In the genomic region with DNA sequence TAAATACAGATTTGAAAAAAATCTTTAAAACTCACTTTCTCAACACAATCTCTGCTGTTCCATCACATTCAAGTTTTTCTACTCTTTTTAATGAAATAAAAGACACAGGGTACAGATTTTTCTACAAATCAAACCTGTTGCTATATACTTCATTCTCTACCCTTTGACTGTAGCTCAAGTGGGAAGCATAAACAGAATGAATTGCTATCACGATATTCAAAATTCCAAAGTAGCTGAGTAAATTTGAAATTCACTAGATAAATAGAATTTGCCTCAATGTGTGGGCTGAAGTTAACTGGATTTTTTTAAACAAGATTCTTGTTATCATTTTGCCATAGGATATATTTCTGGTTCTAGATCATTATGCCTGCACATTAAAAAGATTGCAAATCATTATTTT, we compare ENCODE assay signal across 22 cellular contexts.
DNase-seq lines count a peak whose midpoint lies in the region; ATAC-seq and TF ChIP-seq lines count a peak whose summit lies in the region.
"Had no signal": no experiment of that assay in that cellular context is flagged by ENCODE, and none has a peak within 500 bp of the region (broad histone marks: within the 10 kb centered on the region; RNA-seq: fewer than 3 reads in every experiment).

No MANE protein-coding gene starts in this region.

- no peaks in the 10 kb centered on the region for H4K20me1 ChIP-seq in fibroblast of lung (ENCODE audit: control insufficient read depth, extremely low read depth, insufficient read depth, low read length)

- DNase-seq in left ventricle myocardium inferior (no peak), heart right ventricle (no peak), fibroblast of lung (ENCODE audit: low read depth in 2 of 2) (peak in 1 of 2 donors; percentile 45), endothelial cell (ENCODE audit: low spot score) (no peak), GDM1 (lab: John Stamatoyannopoulos, UW) (no peak), tibial artery (no peak)
- no peak for DNase-seq in activated naive CD4-positive, alpha-beta T cell treated with anti-CD3 and anti-CD28 coated beads for 36 hours
- DNase-seq: 8988T; BE2C; Caco-2; CD4-positive, CD25-positive, alpha-beta regulatory T cell; DMS153; GOT3; Kasumi-1; NCI-H1105; NCI-H1694; NCI-H2081 treated with DMSO at 0.1 percent for 48 hours; NCI-H510A; NCI-H774; Right ventricle myocardium superior had no signal

- H3K27me3 Mint-ChIP-seq in nephron (ENCODE audit: low read depth) (no peaks in the 10 kb centered on the region), endothelial cell (ENCODE audit: unreplicated experiment) (peaks cover 4% of the 10 kb centered on the region)
- H3K27me3 Mint-ChIP-seq in activated naive CD4-positive, alpha-beta T cell treated with anti-CD3 and anti-CD28 coated beads for 36 hours (ENCODE audit: low read depth) = peaks cover 10% of the 10 kb centered on the region

- H3K27me3 ChIP-seq in left ventricle myocardium inferior (ENCODE audit: low read depth) = no peaks in the 10 kb centered on the region
- H3K27me3 ChIP-seq in heart right ventricle = no peaks in the 10 kb centered on the region
- H3K27me3 ChIP-seq in fibroblast of lung (ENCODE audit: control insufficient read depth, insufficient read depth, low read length) = no peaks in the 10 kb centered on the region
- no peaks in the 10 kb centered on the region for H3K27me3 ChIP-seq in tibial artery
- H3K27me3 ChIP-seq: BE2C had no signal

- no peak for ATAC-seq in heart right ventricle
- ATAC-seq: HCT116 had no signal

- H3K27ac ChIP-seq in left ventricle myocardium inferior (replicated peaks) (peak overlapping the region; percentile 57), heart right ventricle (peak overlapping the region in 3 of 10 donors; percentile 42 to 58 (median 47)), fibroblast of lung (ENCODE audit: insufficient read depth, low read length) (peak overlapping the region; percentile 60), tibial artery (no peak overlapping the region)

- H3K79me2 ChIP-seq in fibroblast of lung (ENCODE audit: control insufficient read depth, insufficient read depth, low read length) = no peaks in the 10 kb centered on the region

- H3K36me3 Mint-ChIP-seq in nephron (ENCODE audit: low read depth) = peaks cover 12% of the 10 kb centered on the region
- peaks cover 8% of the 10 kb centered on the region for H3K36me3 Mint-ChIP-seq in endothelial cell (ENCODE audit: low read depth, unreplicated experiment)
- no peaks in the 10 kb centered on the region for H3K36me3 Mint-ChIP-seq in activated naive CD4-positive, alpha-beta T cell treated with anti-CD3 and anti-CD28 coated beads for 36 hours (ENCODE audit: low read depth)
- H3K36me3 Mint-ChIP-seq: CD4-positive, CD25-positive, alpha-beta regulatory T cell had no signal

- H3K9me3 Mint-ChIP-seq in nephron (no peaks in the 10 kb centered on the region), endothelial cell (ENCODE audit: unreplicated experiment) (no peaks in the 10 kb centered on the region)
- no peaks in the 10 kb centered on the region for H3K9me3 Mint-ChIP-seq in activated naive CD4-positive, alpha-beta T cell treated with anti-CD3 and anti-CD28 coated beads for 36 hours

- H3K4me3 ChIP-seq in left ventricle myocardium inferior (no peak overlapping the region), heart right ventricle (no peak overlapping the region), fibroblast of lung (replicated peaks in 1 of 4; ENCODE audit: control extremely low read depth in 1 of 4, insufficient read depth in 1 of 4, low read depth in 3 of 4, low read length in 4 of 4) (no peak overlapping the region), tibial artery (no peak overlapping the region)

- TF ChIP-seq CTCF in left ventricle myocardium inferior (IDR thresholded peaks at IDR 0.05; ENCODE audit: borderline replicate concordance) (no peak), heart right ventricle (IDR thresholded peaks at IDR 0.05) (no peak), fibroblast of lung (conservative IDR thresholded peaks at IDR 0.05 in 1 of 2, IDR thresholded peaks at IDR 0.05 in 1 of 2; ENCODE audit: low read depth in 1 of 2, low read length in 2 of 2) (no peak), nephron (IDR thresholded peaks at IDR 0.05; ENCODE audit: unreplicated experiment in 3 of 3) (no peak), endothelial cell (IDR thresholded peaks at IDR 0.05; ENCODE audit: unreplicated experiment) (no peak), tibial artery (IDR thresholded peaks at IDR 0.05) (no peak)

- H3K36me3 ChIP-seq in left ventricle myocardium inferior (no peaks in the 10 kb centered on the region), heart right ventricle (no peaks in the 10 kb centered on the region), fibroblast of lung (ENCODE audit: control insufficient read depth, insufficient read depth, low read length) (no peaks in the 10 kb centered on the region), tibial artery (no peaks in the 10 kb centered on the region)
- H3K36me3 ChIP-seq: BE2C had no signal

- CTCF ChIA-PET in activated naive CD4-positive, alpha-beta T cell treated with anti-CD3 and anti-CD28 coated beads for 36 hours (lab: Charles Lee) = no interaction called here

- no peak overlapping the region for H3K9ac ChIP-seq in fibroblast of lung (ENCODE audit: insufficient read depth, low read length)

- intact Hi-C loops in left ventricle myocardium inferior (cut with micrococcal nuclease) = no loop called here
- intact Hi-C loops in heart right ventricle (cut with DNase I) = loop anchor here in 4 of 10 donors (5.0 to 10.0 kb wide), 5 partner anchors 59 to 189 kb away; a partner anchor contains a TSS
- intact Hi-C loops in tibial artery (cut with DNase I; ENCODE audit: low total_unique reads) = no loop called here
- intact Hi-C loops in activated naive CD4-positive, alpha-beta T cell treated with anti-CD3 and anti-CD28 coated beads for 36 hours (cut with micrococcal nuclease) = no loop called here

- H3K4me1 ChIP-seq in left ventricle myocardium inferior (peaks cover 37% of the 10 kb centered on the region), heart right ventricle (peaks cover 5 to 29% (median 19%) of the 10 kb centered on the region in 9 donors), fibroblast of lung (ENCODE audit: control insufficient read depth, extremely low read depth, insufficient read depth, low read length) (peaks cover 12% of the 10 kb centered on the region), tibial artery (peaks cover 0 to 12% (median 4%) of the 10 kb centered on the region in 4 donors)
- H3K4me1 ChIP-seq: BE2C, Caco-2 had no signal

- H3K4me1 Mint-ChIP-seq in nephron = peaks cover 50% of the 10 kb centered on the region
- H3K4me1 Mint-ChIP-seq in endothelial cell (ENCODE audit: unreplicated experiment) = peaks cover 21% of the 10 kb centered on the region
- H3K4me1 Mint-ChIP-seq in activated naive CD4-positive, alpha-beta T cell treated with anti-CD3 and anti-CD28 coated beads for 36 hours (ENCODE audit: low read depth) = peaks cover 18% of the 10 kb centered on the region

- H3K27ac Mint-ChIP-seq in nephron (peak overlapping the region; percentile 90 to 97 (median 92)), endothelial cell (ENCODE audit: unreplicated experiment) (no peak overlapping the region)
- H3K27ac Mint-ChIP-seq in activated naive CD4-positive, alpha-beta T cell treated with anti-CD3 and anti-CD28 coated beads for 36 hours = no peak overlapping the region
- H3K27ac Mint-ChIP-seq: CD4-positive, CD25-positive, alpha-beta regulatory T cell had no signal

- peak overlapping the region; percentile 97 for H3K4me2 ChIP-seq in fibroblast of lung (ENCODE audit: extremely low read depth, insufficient read depth, low read length)

- no peak overlapping the region for H2AFZ ChIP-seq in fibroblast of lung (ENCODE audit: low read length)

- 59 to 64% methylated on average over 1 of the region's 1 CpG for WGBS in heart right ventricle, 2 donors

- H3K4me3 Mint-ChIP-seq in nephron = no peak overlapping the region
- H3K4me3 Mint-ChIP-seq in endothelial cell (ENCODE audit: unreplicated experiment) = no peak overlapping the region
- H3K4me3 Mint-ChIP-seq in activated naive CD4-positive, alpha-beta T cell treated with anti-CD3 and anti-CD28 coated beads for 36 hours = no peak overlapping the region
- H3K4me3 Mint-ChIP-seq: CD4-positive, CD25-positive, alpha-beta regulatory T cell had no signal

- H3K9me3 ChIP-seq in left ventricle myocardium inferior (replicated peaks) (no peaks in the 10 kb centered on the region), heart right ventricle (no peaks in the 10 kb centered on the region), fibroblast of lung (ENCODE audit: control insufficient read depth, insufficient read depth, low read depth, low read length) (no peaks in the 10 kb centered on the region), tibial artery (no peaks in the 10 kb centered on the region)
- H3K9me3 ChIP-seq: BE2C, Caco-2 had no signal

Comparison
In these comparisons a context has a peak if more than half of its experiments do, and no peak if none do; other contexts are left out.
1. H3K27ac ChIP-seq: peak in left ventricle myocardium inferior (single experiment) and fibroblast of lung (single experiment); none in tibial artery (0 of 2).
2. H3K27ac Mint-ChIP-seq: peak in nephron (3 of 3); none in endothelial cell (single experiment) and activated naive CD4-positive, alpha-beta T cell treated with anti-CD3 and anti-CD28 coated beads for 36 hours (single experiment).